8 cellular contexts compared by ENCODE assay signal in the genomic region with DNA sequence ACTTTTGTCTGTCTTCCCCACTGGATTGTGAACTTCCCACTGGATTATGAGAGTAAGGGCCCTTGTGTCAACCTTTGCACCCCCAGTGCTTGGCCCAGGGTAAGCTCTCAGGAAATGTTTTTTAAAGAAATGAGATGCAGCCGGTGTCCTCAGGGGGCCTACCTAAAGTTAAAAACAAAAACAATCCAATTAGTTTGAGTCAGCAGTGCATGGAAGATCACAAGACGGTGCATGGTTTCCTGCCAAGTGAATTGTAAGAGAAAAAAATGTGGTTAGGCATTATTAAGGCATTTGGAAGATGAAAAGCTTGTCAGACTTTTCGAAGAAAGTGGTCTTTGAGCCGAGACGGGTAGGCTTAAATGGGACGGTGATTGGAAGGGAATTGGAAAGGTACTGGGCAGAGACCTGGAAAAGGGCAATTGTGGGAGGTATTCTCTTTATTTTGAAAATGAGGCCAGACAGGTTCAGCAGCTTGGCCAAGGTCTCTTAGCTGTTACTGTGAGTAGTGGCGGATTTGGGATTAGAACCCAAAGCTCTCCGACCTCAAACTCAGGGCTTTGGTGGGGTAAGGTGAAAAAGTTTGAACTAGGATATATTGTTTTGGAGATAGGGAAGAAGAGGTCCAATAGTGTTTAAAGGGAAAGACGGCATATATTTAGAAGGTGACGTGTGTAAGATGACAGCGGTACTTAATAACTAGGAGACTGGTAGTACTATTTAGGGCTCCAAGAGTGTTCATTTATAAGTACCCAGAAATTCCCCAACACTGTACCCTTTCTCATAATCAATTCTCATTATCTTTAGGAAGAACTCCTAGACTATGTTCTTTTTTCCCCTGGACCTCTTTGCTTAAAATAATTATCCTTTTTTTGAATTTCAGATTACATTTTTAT. TPM values are rescaled to one million over a fixed set of nuclear protein-coding genes. Genes with fewer than 3 reads are reported as not detected.
DNase-seq lines count a peak whose midpoint lies in the region; ATAC-seq and TF ChIP-seq lines count a peak whose summit lies in the region.

No MANE protein-coding gene starts in this region.

- H3K27me3 Mint-ChIP-seq in activated naive CD8-positive, alpha-beta T cell treated with anti-CD3 and anti-CD28 coated beads, Interleukin-2, amount 10 ng/mL, durations not matched to agents 7 days and 5 days = no peaks in the 10 kb centered on the region

- H3K9me3 ChIP-seq in MG63 (no peaks in the 10 kb centered on the region), heart right ventricle (no peaks in the 10 kb centered on the region)

- H3K4me3 ChIP-seq in MG63 (peak overlapping the region; percentile 69), heart right ventricle (peak overlapping the region; percentile 63 to 90 (median 78))

- peak overlapping the region; percentile 95 for H3K27ac Mint-ChIP-seq in activated naive CD8-positive, alpha-beta T cell treated with anti-CD3 and anti-CD28 coated beads, Interleukin-2, amount 10 ng/mL, durations not matched to agents 7 days and 5 days

- H3K36me3 Mint-ChIP-seq in activated naive CD8-positive, alpha-beta T cell treated with anti-CD3 and anti-CD28 coated beads, Interleukin-2, amount 10 ng/mL, durations not matched to agents 7 days and 5 days = peaks cover 6% of the 10 kb centered on the region

- no peak for TF ChIP-seq CTCF in heart right ventricle (IDR thresholded peaks at IDR 0.05)

- intact Hi-C loops in heart right ventricle (cut with DNase I) = loop anchor here in 3 of 10 donors (10.0 kb wide), 3 partner anchors 710 to 840 kb away; partner anchors contain the start of gene TGFB2 (in 1 of the 3)

- H3K9me3 Mint-ChIP-seq in activated naive CD8-positive, alpha-beta T cell treated with anti-CD3 and anti-CD28 coated beads, Interleukin-2, amount 10 ng/mL, durations not matched to agents 7 days and 5 days = peaks cover 2% of the 10 kb centered on the region

- ATAC-seq in GM21737 (IDR thresholded peaks at IDR 0.05; ENCODE audit: unreplicated experiment) = peak; percentile 45
- peak; percentile 24 for ATAC-seq in activated naive CD8-positive, alpha-beta T cell treated with anti-CD3 and anti-CD28 coated beads, Interleukin-2, amount 10 ng/mL, durations not matched to agents 7 days and 5 days (ENCODE audit: low read depth)
- peak in 7 of 8 donors; percentile 20 to 72 (median 58) for ATAC-seq in heart right ventricle

- H3K36me3 ChIP-seq in MG63 = peaks cover 18% of the 10 kb centered on the region
- H3K36me3 ChIP-seq in heart right ventricle = peaks cover 0 to 11% (median 0%) of the 10 kb centered on the region in 9 donors

- POLR2A ChIA-PET in activated naive CD8-positive, alpha-beta T cell treated with anti-CD3 and anti-CD28 coated beads, Interleukin-2, amount 10 ng/mL, durations not matched to agents 7 days and 5 days (lab: Charles Lee) = no interaction called here

- peak overlapping the region; percentile 99 for H3K4me3 Mint-ChIP-seq in activated naive CD8-positive, alpha-beta T cell treated with anti-CD3 and anti-CD28 coated beads, Interleukin-2, amount 10 ng/mL, durations not matched to agents 7 days and 5 days

- H3K4me1 ChIP-seq in heart right ventricle = peaks cover 0 to 76% (median 50%) of the 10 kb centered on the region in 9 donors

- peak overlapping the region; percentile 72 to 95 (median 92) for H3K27ac ChIP-seq in heart right ventricle

- DNase-seq in EH (ENCODE audit: low read depth) (peak; percentile 87), MG63 (peak; percentile 59), heart right ventricle (peak in 1 of 2 donors; percentile 16), pons (ENCODE audit: low spot score) (peak; percentile 58), NCI-H187 treated with DMSO at 0.1 percent for 48 hours (lab: John Stamatoyannopoulos, UW) (no peak), NCI-H2081 (lab: John Stamatoyannopoulos, UW) (no peak)
- DNase-seq in activated naive CD8-positive, alpha-beta T cell treated with anti-CD3 and anti-CD28 coated beads, Interleukin-2, amount 10 ng/mL, durations not matched to agents 7 days and 5 days = no peak

- peaks cover 24% of the 10 kb centered on the region for H3K4me1 Mint-ChIP-seq in activated naive CD8-positive, alpha-beta T cell treated with anti-CD3 and anti-CD28 coated beads, Interleukin-2, amount 10 ng/mL, durations not matched to agents 7 days and 5 days

- H3K27me3 ChIP-seq in MG63 (no peaks in the 10 kb centered on the region), heart right ventricle (no peaks in the 10 kb centered on the region)

- 20 to 38% methylated on average over 11 of the region's 11 CpGs for whole genome bisulfite sequencing in heart right ventricle, 2 donors

RNA-seq across cellular contexts. Expression of gene LYPLAL1, which starts 1.2 kb away (rescaled TPM):
- 21.5 and 24.4 TPM in 2 replicates for total RNA-seq in MG63 (2014; rRNA removed; shearing (Covaris generic); ENCODE audit: low replicate concordance)
- total RNA-seq in activated naive CD8-positive, alpha-beta T cell treated with anti-CD3 and anti-CD28 coated beads, Interleukin-2, amount 10 ng/mL, durations not matched to agents 7 days and 5 days = 10 to 100 TPM; 18.0 to 19.9 TPM
- 100 to 1,000 TPM in 7 of 10 donors, 10 to 100 TPM in 3; 65.9 to 186 (median 120) TPM for total RNA-seq in heart right ventricle
- 10 to 100 TPM; 22.2 to 93.3 TPM for polyA plus RNA-seq in heart right ventricle

Comparison
In these comparisons a context has a peak if more than half of its experiments do, and no peak if none do; other contexts are left out.
1. DNase-seq: peak in EH (single experiment), MG63 (single experiment) and pons (single experiment); none in activated naive CD8-positive, alpha-beta T cell treated with anti-CD3 and anti-CD28 coated beads, Interleukin-2, amount 10 ng/mL, durations not matched to agents 7 days and 5 days (single experiment), NCI-H187 treated with DMSO at 0.1 percent for 48 hours (single experiment) and NCI-H2081 (0 of 2).
2. Peak in every context shown above with its lines, with median percentiles within 50 percentile points of each other: ATAC-seq.